8 cellular contexts compared by ENCODE assay signal in the genomic region with DNA sequence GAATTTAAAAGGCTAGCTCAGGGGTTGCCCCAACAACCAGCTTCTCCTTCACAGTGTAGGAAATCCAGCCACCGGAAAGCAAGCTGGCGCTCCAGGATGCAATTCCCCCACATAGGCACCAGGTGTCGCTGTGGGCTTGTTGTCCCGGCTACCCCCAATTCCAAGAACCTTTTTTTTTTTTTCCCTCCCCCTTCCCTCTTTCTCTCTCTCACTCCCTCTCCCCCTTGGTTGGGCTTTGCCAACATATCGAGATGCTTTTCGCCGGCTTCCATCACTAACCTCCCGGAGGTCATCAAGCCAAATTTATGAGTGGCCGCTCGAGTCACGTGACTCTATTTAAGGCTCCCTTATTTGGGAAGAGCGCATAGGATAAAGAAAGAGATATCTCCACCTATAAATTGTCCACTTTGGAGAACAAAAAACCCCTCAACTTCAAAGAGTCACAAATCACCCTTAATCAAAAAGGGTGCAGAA. TPM values are rescaled to one million over a fixed set of nuclear protein-coding genes. Genes with fewer than 3 reads are reported as not detected.
DNase-seq lines count a peak whose midpoint lies in the region; ATAC-seq and TF ChIP-seq lines count a peak whose summit lies in the region.

Gene HOXC5 (plus strand): TSS at position 424 of the 474 bp plus-strand sequence. CDS start 73 bp downstream, outside the sequence.

- H3K27ac Mint-ChIP-seq in activated naive CD4-positive, alpha-beta T cell treated with anti-CD3 and anti-CD28 coated beads for 36 hours, result no peak within 1 kb of the TSS

- DNase-seq in DMS 273 (lab: John Stamatoyannopoulos, UW; ENCODE audit: unreplicated experiment), result peak; percentile 90
- peak; percentile 96 for DNase-seq in KBM-7
- DNase-seq in RWPE1 (ENCODE audit: low spot score), result peak; percentile 82
- peak; percentile 82 for DNase-seq in activated naive CD4-positive, alpha-beta T cell treated with anti-CD3 and anti-CD28 coated beads for 36 hours
- DNase-seq in Right ventricle myocardium superior, result peak; percentile 68

- H3K4me3 Mint-ChIP-seq in activated naive CD4-positive, alpha-beta T cell treated with anti-CD3 and anti-CD28 coated beads for 36 hours, result peak within 1 kb of the TSS; percentile 36

- CTCF ChIA-PET in RWPE1 (lab: Yijun Ruan, JAX), result interaction anchor here (0.6 to 2.9 kb wide), 24 partner anchors 9 to 329 kb away, joined by 3 to 28 read pairs (median 4); partner anchors contain the start of genes HOXC10 and HOXC8
- CTCF ChIA-PET in activated naive CD4-positive, alpha-beta T cell treated with anti-CD3 and anti-CD28 coated beads for 36 hours (lab: Charles Lee), result interaction anchor here (0.6 to 5.2 kb wide), 38 partner anchors 9 to 276 kb away, joined by 3 to 113 read pairs (median 6); partner anchors contain the start of genes HOXC10, HOXC4, HOXC8 and SMUG1

- in situ Hi-C loops in KBM-7 (cut with MboI; ENCODE audit: low pct_unique_long_range_greater_than_20kb, low sequenced_read_pairs), result no loop called here

- ATAC-seq in Right ventricle myocardium superior (ENCODE audit: poor library complexity), result peak; percentile 56
- ATAC-seq in GM19467 (IDR thresholded peaks at IDR 0.05; ENCODE audit: unreplicated experiment), result no peak
- ATAC-seq in GM21423 (IDR thresholded peaks at IDR 0.05; ENCODE audit: unreplicated experiment), result no peak

- H3K4me3 ChIP-seq in rectal smooth muscle tissue (ENCODE audit: low read length), result peak within 1 kb of the TSS; percentile 53

- H3K27me3 Mint-ChIP-seq in activated naive CD4-positive, alpha-beta T cell treated with anti-CD3 and anti-CD28 coated beads for 36 hours (ENCODE audit: low read depth), result peaks cover 73% of the 10 kb centered on the region

- H3K36me3 ChIP-seq in rectal smooth muscle tissue (ENCODE audit: control insufficient read depth, insufficient read depth, low read length), result no peaks in the 10 kb centered on the region

- no peak within 1 kb of the TSS for H3K9ac ChIP-seq in rectal smooth muscle tissue (ENCODE audit: low read length)

- H3K36me3 Mint-ChIP-seq in activated naive CD4-positive, alpha-beta T cell treated with anti-CD3 and anti-CD28 coated beads for 36 hours (ENCODE audit: low read depth), result no peaks in the 10 kb centered on the region

- H3K4me1 Mint-ChIP-seq in activated naive CD4-positive, alpha-beta T cell treated with anti-CD3 and anti-CD28 coated beads for 36 hours (ENCODE audit: low read depth), result peaks cover 27% of the 10 kb centered on the region

- H3K4me1 ChIP-seq in rectal smooth muscle tissue (ENCODE audit: control insufficient read depth, insufficient read depth, low read length), result no peaks in the 10 kb centered on the region

- peak; percentile 92 for TF ChIP-seq CTCF in RWPE1 (conservative IDR thresholded peaks at IDR 0.05; ENCODE audit: low read depth)

- POLR2A ChIA-PET in RWPE1 (lab: Yijun Ruan, JAX; ENCODE audit: low non-redundant PET), result no interaction called here

- H3K9me3 Mint-ChIP-seq in activated naive CD4-positive, alpha-beta T cell treated with anti-CD3 and anti-CD28 coated beads for 36 hours, result no peaks in the 10 kb centered on the region

- H3K27ac ChIP-seq in RWPE1 (no peak within 1 kb of the TSS), rectal smooth muscle tissue (ENCODE audit: low read depth, low read length) (no peak within 1 kb of the TSS)

- intact Hi-C loops in activated naive CD4-positive, alpha-beta T cell treated with anti-CD3 and anti-CD28 coated beads for 36 hours (cut with micrococcal nuclease), result loop anchor here (1.0 to 5.0 kb wide), 7 partner anchors 26 to 175 kb away; no protein-coding TSS in a partner anchor
- intact Hi-C loops in Right ventricle myocardium superior (cut with DNase I), result no loop called here

- peaks cover 50% of the 10 kb centered on the region for H3K27me3 ChIP-seq in rectal smooth muscle tissue (ENCODE audit: control insufficient read depth, insufficient read depth, low read length)

RNA-seq across cellular contexts. Expression of gene HOXC5, which starts in this region (rescaled TPM):
- total RNA-seq in activated naive CD4-positive, alpha-beta T cell treated with anti-CD3 and anti-CD28 coated beads for 36 hours, result not detected
- not detected for total RNA-seq in Right ventricle myocardium superior

Comparison
In these comparisons a context has a peak if more than half of its experiments do, and no peak if none do; other contexts are left out.
1. Peak in DNase-seq in activated naive CD4-positive, alpha-beta T cell treated with anti-CD3 and anti-CD28 coated beads for 36 hours; RNA of the gene not detected or under 1 TPM.
2. Peak in DNase-seq and ATAC-seq in Right ventricle myocardium superior; RNA of the gene not detected or under 1 TPM.